In the genomic region with DNA sequence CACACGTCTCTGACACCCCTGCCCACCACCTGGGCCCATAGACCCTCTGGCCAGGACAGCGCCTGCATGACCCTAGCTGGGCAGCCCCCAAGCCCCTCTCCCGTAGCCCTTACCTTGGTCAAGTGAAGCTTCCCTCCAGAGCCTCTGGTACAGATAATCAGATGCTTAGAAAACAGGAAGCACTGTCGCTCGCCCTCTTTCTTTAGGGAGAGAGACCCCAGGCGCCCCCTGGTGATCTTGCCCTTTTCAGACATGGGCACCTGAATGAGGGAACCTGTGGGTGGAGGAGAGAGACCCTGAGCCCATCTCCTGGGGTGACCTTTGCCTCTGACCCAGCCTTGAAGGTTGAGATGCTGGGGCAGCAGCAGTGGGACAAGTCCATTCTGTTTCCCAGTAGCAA, we compare ENCODE assay signal across 13 cellular contexts.
A peak's percentile ranks its signal among the peaks of the same experiment; 100 is the strongest.
DNase-seq lines count a peak whose midpoint lies in the region; ATAC-seq and TF ChIP-seq lines count a peak whose summit lies in the region.
"Had no signal": no experiment of that assay in that cellular context is flagged by ENCODE, and none has a peak within 500 bp of the region (broad histone marks: within the 10 kb centered on the region; RNA-seq: fewer than 3 reads in every experiment).

No MANE protein-coding gene starts in this region.

- H3K4me3 ChIP-seq in spleen = no peak overlapping the region
- H3K4me3 ChIP-seq: psoas muscle, upper lobe of left lung had no signal

- H3K4me1 ChIP-seq in spleen = no peaks in the 10 kb centered on the region
- H3K4me1 ChIP-seq: psoas muscle, upper lobe of left lung had no signal

- no peaks in the 10 kb centered on the region for H3K27me3 ChIP-seq in spleen (replicated peaks in 1 of 7)
- H3K27me3 ChIP-seq: upper lobe of left lung had no signal

- TF ChIP-seq CTCF in spleen (IDR thresholded peaks at IDR 0.05 in 8 of 11, conservative IDR thresholded peaks at IDR 0.05 in 3 of 11) = peak in 6 of 11 experiments; percentile 19 to 43 (median 36)

- H3K9me3 Mint-ChIP-seq in activated naive CD4-positive, alpha-beta T cell treated with anti-CD3 and anti-CD28 coated beads for 36 hours = peaks cover 10% of the 10 kb centered on the region
- H3K9me3 Mint-ChIP-seq in activated naive CD4-positive, alpha-beta T cell treated with anti-CD3 and anti-CD28 coated beads, Interleukin-2, amount 50 U/mL, for 72 hours = peaks cover 13 to 14% of the 10 kb centered on the region in 2 donors
- peaks cover 7% of the 10 kb centered on the region for H3K9me3 Mint-ChIP-seq in activated CD4-positive, alpha-beta memory T cell treated with anti-CD3 and anti-CD28 coated beads, Interleukin-2, amount 10 ng/mL, durations not matched to agents 7 days and 5 days
- H3K9me3 Mint-ChIP-seq: activated T-helper 17 cell treated with anti-CD3 and anti-CD28 coated beads, Interleukin-2, amount 50 U/mL, for 72 hours had no signal

- H3K27me3 Mint-ChIP-seq in activated naive CD4-positive, alpha-beta T cell treated with anti-CD3 and anti-CD28 coated beads for 36 hours (ENCODE audit: low read depth) = peaks cover 7% of the 10 kb centered on the region
- peaks cover 1% of the 10 kb centered on the region for H3K27me3 Mint-ChIP-seq in activated CD4-positive, alpha-beta memory T cell treated with anti-CD3 and anti-CD28 coated beads, Interleukin-2, amount 10 ng/mL, durations not matched to agents 7 days and 5 days
- H3K27me3 Mint-ChIP-seq: activated T-helper 17 cell treated with anti-CD3 and anti-CD28 coated beads, Interleukin-2, amount 50 U/mL, for 72 hours had no signal

- H3K27ac Mint-ChIP-seq in activated naive CD4-positive, alpha-beta T cell treated with anti-CD3 and anti-CD28 coated beads for 36 hours = no peak overlapping the region
- H3K27ac Mint-ChIP-seq in activated naive CD4-positive, alpha-beta T cell treated with anti-CD3 and anti-CD28 coated beads, Interleukin-2, amount 50 U/mL, for 72 hours = no peak overlapping the region
- H3K27ac Mint-ChIP-seq in activated CD4-positive, alpha-beta memory T cell treated with anti-CD3 and anti-CD28 coated beads, Interleukin-2, amount 10 ng/mL, durations not matched to agents 7 days and 5 days = no peak overlapping the region
- H3K27ac Mint-ChIP-seq: activated T-helper 17 cell treated with anti-CD3 and anti-CD28 coated beads, Interleukin-2, amount 50 U/mL, for 72 hours had no signal

- no peak overlapping the region for H3K27ac ChIP-seq in spleen
- H3K27ac ChIP-seq: psoas muscle, upper lobe of left lung had no signal

- intact Hi-C loops in activated naive CD4-positive, alpha-beta T cell treated with anti-CD3 and anti-CD28 coated beads for 36 hours (cut with micrococcal nuclease) = no loop called here
- intact Hi-C loops in spleen (cut with DNase I; ENCODE audit: low total_unique reads) = no loop called here

- TF ChIP-seq POLR2A in spleen (IDR thresholded peaks at IDR 0.05) = no peak

- no peaks in the 10 kb centered on the region for H3K4me1 Mint-ChIP-seq in activated naive CD4-positive, alpha-beta T cell treated with anti-CD3 and anti-CD28 coated beads for 36 hours (ENCODE audit: low read depth)
- H3K4me1 Mint-ChIP-seq in activated CD4-positive, alpha-beta memory T cell treated with anti-CD3 and anti-CD28 coated beads, Interleukin-2, amount 10 ng/mL, durations not matched to agents 7 days and 5 days = peaks cover 2% of the 10 kb centered on the region
- H3K4me1 Mint-ChIP-seq: activated T-helper 17 cell treated with anti-CD3 and anti-CD28 coated beads, Interleukin-2, amount 50 U/mL, for 72 hours had no signal

- peak; percentile 26 for DNase-seq in activated naive CD4-positive, alpha-beta T cell treated with anti-CD3 and anti-CD28 coated beads for 36 hours
- no peak for DNase-seq in activated naive CD4-positive, alpha-beta T cell treated with anti-CD3 and anti-CD28 coated beads, Interleukin-2, amount 50 U/mL, for 72 hours (ENCODE audit: low spot score in 2 of 2)
- DNase-seq in MV-4-11 (lab: John Stamatoyannopoulos, UW) (peak; percentile 39), spleen (no peak), GM19240 (ENCODE audit: insufficient read length, low spot score) (no peak), NCI-H2196 (lab: John Stamatoyannopoulos, UW; ENCODE audit: unreplicated experiment) (no peak)
- DNase-seq in activated CD4-positive, alpha-beta memory T cell treated with anti-CD3 and anti-CD28 coated beads, Interleukin-2, amount 10 ng/mL, durations not matched to agents 7 days and 5 days = peak; percentile 24
- DNase-seq: NCI-H748 treated with DMSO at 0.1 percent for 48 hours, psoas muscle, T1000, upper lobe of left lung had no signal

- peaks cover 2% of the 10 kb centered on the region for H3K36me3 Mint-ChIP-seq in activated naive CD4-positive, alpha-beta T cell treated with anti-CD3 and anti-CD28 coated beads for 36 hours (ENCODE audit: low read depth)
- H3K36me3 Mint-ChIP-seq in activated naive CD4-positive, alpha-beta T cell treated with anti-CD3 and anti-CD28 coated beads, Interleukin-2, amount 50 U/mL, for 72 hours = peaks cover 8 to 11% of the 10 kb centered on the region in 2 donors
- H3K36me3 Mint-ChIP-seq in activated CD4-positive, alpha-beta memory T cell treated with anti-CD3 and anti-CD28 coated beads, Interleukin-2, amount 10 ng/mL, durations not matched to agents 7 days and 5 days (ENCODE audit: low read depth) = no peaks in the 10 kb centered on the region

- peaks cover 0 to 6% (median 0%) of the 10 kb centered on the region in 8 donors for H3K9me3 ChIP-seq in spleen
- H3K9me3 ChIP-seq: psoas muscle, upper lobe of left lung had no signal

- WGBS in spleen, 5 donors = 41 to 66% (median 48%) methylated on average over 4 to 6 of the region's 6 CpGs

- CTCF ChIA-PET in activated naive CD4-positive, alpha-beta T cell treated with anti-CD3 and anti-CD28 coated beads for 36 hours (lab: Charles Lee) = interaction anchor here (0.7 to 1.6 kb wide), 2 partner anchors 31 to 160 kb away, joined by 3 to 6 read pairs; no protein-coding TSS in a partner anchor
- CTCF ChIA-PET in activated CD4-positive, alpha-beta memory T cell treated with anti-CD3 and anti-CD28 coated beads, Interleukin-2, amount 10 ng/mL, durations not matched to agents 7 days and 5 days (lab: Charles Lee) = interaction anchor here (1.1 kb wide), 1 partner anchor 160 kb away, joined by 4 read pairs; no protein-coding TSS in a partner anchor

- ATAC-seq in activated naive CD4-positive, alpha-beta T cell treated with anti-CD3 and anti-CD28 coated beads, Interleukin-2, amount 50 U/mL, for 72 hours = no peak
- ATAC-seq in GM18858 (IDR thresholded peaks at IDR 0.05; ENCODE audit: unreplicated experiment) = no peak
- ATAC-seq: activated T-helper 17 cell treated with anti-CD3 and anti-CD28 coated beads, Interleukin-2, amount 50 U/mL, for 72 hours; psoas muscle had no signal

- POLR2A ChIA-PET in activated CD4-positive, alpha-beta memory T cell treated with anti-CD3 and anti-CD28 coated beads, Interleukin-2, amount 10 ng/mL, durations not matched to agents 7 days and 5 days (lab: Charles Lee) = no interaction called here

- H3K4me3 Mint-ChIP-seq in activated naive CD4-positive, alpha-beta T cell treated with anti-CD3 and anti-CD28 coated beads for 36 hours = no peak overlapping the region
- H3K4me3 Mint-ChIP-seq in activated CD4-positive, alpha-beta memory T cell treated with anti-CD3 and anti-CD28 coated beads, Interleukin-2, amount 10 ng/mL, durations not matched to agents 7 days and 5 days = no peak overlapping the region
- H3K4me3 Mint-ChIP-seq: activated T-helper 17 cell treated with anti-CD3 and anti-CD28 coated beads, Interleukin-2, amount 50 U/mL, for 72 hours had no signal

- H3K36me3 ChIP-seq in spleen = no peaks in the 10 kb centered on the region
- H3K36me3 ChIP-seq: upper lobe of left lung had no signal

Comparison
In these comparisons a context has a peak if more than half of its experiments do, and no peak if none do; other contexts are left out.
1. DNase-seq: peak in activated naive CD4-positive, alpha-beta T cell treated with anti-CD3 and anti-CD28 coated beads for 36 hours (single experiment), MV-4-11 (single experiment) and activated CD4-positive, alpha-beta memory T cell treated with anti-CD3 and anti-CD28 coated beads, Interleukin-2, amount 10 ng/mL, durations not matched to agents 7 days and 5 days (single experiment); none in activated naive CD4-positive, alpha-beta T cell treated with anti-CD3 and anti-CD28 coated beads, Interleukin-2, amount 50 U/mL, for 72 hours (0 of 2), spleen (single experiment), GM19240 (single experiment) and NCI-H2196 (single experiment).